Comparison of ENCODE assay signal across 8 cellular contexts in the genomic region with DNA sequence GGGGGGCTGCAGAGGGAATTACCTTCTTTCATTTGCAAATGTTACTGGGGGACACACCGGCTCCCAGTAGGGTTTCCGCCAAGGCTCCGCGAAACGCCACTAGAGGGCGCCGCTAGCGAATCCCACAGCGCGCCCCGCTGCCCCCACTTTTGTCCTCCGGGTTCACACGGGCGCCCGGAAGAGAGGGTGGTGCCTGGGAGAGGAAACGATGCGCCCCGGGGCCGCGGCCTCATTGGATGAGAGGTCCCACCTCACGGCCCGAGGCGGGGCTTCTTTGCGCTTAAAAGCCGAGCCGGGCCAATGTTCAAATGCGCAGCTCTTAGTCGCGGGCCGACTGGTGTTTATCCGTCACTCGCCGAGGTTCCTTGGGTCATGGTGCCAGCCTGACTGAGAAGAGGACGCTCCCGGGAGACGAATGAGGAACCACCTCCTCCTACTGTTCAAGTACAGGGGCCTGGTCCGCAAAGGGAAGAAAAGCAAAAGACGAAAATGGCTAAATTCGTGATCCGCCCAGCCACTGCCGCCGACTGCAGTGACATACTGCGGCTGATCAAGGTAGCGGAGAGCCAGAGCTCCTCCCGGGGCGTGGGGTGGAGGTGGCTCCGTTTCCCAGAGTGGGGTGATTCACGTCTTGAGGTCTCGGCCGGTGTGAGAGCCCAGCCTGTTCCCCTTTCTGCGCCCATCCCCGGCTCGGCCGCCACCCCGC. TPM values are rescaled to one million over a fixed set of nuclear protein-coding genes. Genes with fewer than 3 reads are reported as not detected.
DNase-seq lines count a peak whose midpoint lies in the region; ATAC-seq and TF ChIP-seq lines count a peak whose summit lies in the region.

Gene SAT1, plus strand, starts transcription at position 311 of the 706 bp plus-strand sequence. Its CDS starts 179 bp downstream, at position 490.

- peak; percentile 94 to 95 for TF ChIP-seq POLR2A in tibial nerve (IDR thresholded peaks at IDR 0.05)

- TF ChIP-seq EP300 in tibial nerve (IDR thresholded peaks at IDR 0.05) = peak; percentile 63 to 100

- H3K9me3 ChIP-seq in parathyroid adenoma (ENCODE audit: control insufficient read depth, low read length) (no peaks in the 10 kb centered on the region), tibial nerve (no peaks in the 10 kb centered on the region)

- peak within 1 kb of the TSS; percentile 67 for H3K4me2 ChIP-seq in parathyroid adenoma (ENCODE audit: low read length)

- H3K79me2 ChIP-seq in parathyroid adenoma = no peaks in the 10 kb centered on the region

- TF ChIP-seq CTCF in GM12874 (IDR thresholded peaks at IDR 0.05; ENCODE audit: insufficient read depth, low read depth, low read length) (peak; percentile 63), parathyroid adenoma (IDR thresholded peaks at IDR 0.05) (peak; percentile 85), tibial nerve (IDR thresholded peaks at IDR 0.05) (peak; percentile 61 to 87 (median 77))

- H3K27ac ChIP-seq in parathyroid adenoma (peak within 1 kb of the TSS; percentile 90), tibial nerve (peak within 1 kb of the TSS; percentile 85 to 96 (median 90))

- H3K4me1 ChIP-seq in parathyroid adenoma (no peaks in the 10 kb centered on the region), tibial nerve (peaks cover 0 to 9% (median 0%) of the 10 kb centered on the region in 4 donors)

- intact Hi-C loops in Right ventricle myocardium inferior (cut with DNase I) = loop anchor here (1.0 to 10.0 kb wide), 4 partner anchors 41 to 242 kb away; partner anchors contain the start of genes ACOT9 and KLHL15

- H3K4me3 ChIP-seq in parathyroid adenoma (ENCODE audit: low read depth, low read length) (peak within 1 kb of the TSS; percentile 57), tibial nerve (peak within 1 kb of the TSS; percentile 51 to 72 (median 68))

- ATAC-seq in HG02763 (IDR thresholded peaks at IDR 0.05; ENCODE audit: unreplicated experiment) = peak; percentile 91
- peak; percentile 97 for ATAC-seq in Right ventricle myocardium inferior

- 1 to 34% methylated on average over 27 to 42 of the region's 55 CpGs for WGBS in tibial nerve, 2 donors

- H3K9ac ChIP-seq in parathyroid adenoma = peak within 1 kb of the TSS; percentile 72

- DNase-seq in NCI-H1417 (lab: John Stamatoyannopoulos, UW) (peak; percentile 86 to 98 (median 96)), SW 1271 (lab: John Stamatoyannopoulos, UW) (peak; percentile 48 to 76), Right ventricle myocardium inferior (ENCODE audit: missing footprints) (peak; percentile 98), tibial nerve (ENCODE audit: low spot score in 2 of 2) (peak; percentile 91 to 92)
- DNase-seq in activated naive CD8-positive, alpha-beta T cell treated with anti-CD3 and anti-CD28 coated beads, Interleukin-2, amount 50 U/mL, for 16 hours (ENCODE audit: low read depth, low spot score) = peak; percentile 68

- H3K27me3 ChIP-seq in parathyroid adenoma (ENCODE audit: control insufficient read depth, insufficient read depth, low read length) (no peaks in the 10 kb centered on the region), tibial nerve (no peaks in the 10 kb centered on the region)

- peak within 1 kb of the TSS; percentile 94 for H2AFZ ChIP-seq in parathyroid adenoma

- H3K36me3 ChIP-seq in parathyroid adenoma (ENCODE audit: control insufficient read depth, insufficient read depth, low read length) (no peaks in the 10 kb centered on the region), tibial nerve (peaks cover 0 to 17% (median 0%) of the 10 kb centered on the region in 3 donors)

RNA-seq across cellular contexts. Expression of gene SAT1, which starts in this region (rescaled TPM):
- total RNA-seq in Right ventricle myocardium inferior (130 TPM), tibial nerve (1,000 to 10,000 TPM in 1 of 4 donors, 100 to 1,000 TPM in 3; 557 to 1,009 (median 639) TPM)

Comparison
In these comparisons a context has a peak if more than half of its experiments do, and no peak if none do; other contexts are left out.
1. Peak in every context shown above with its lines: DNase-seq, ATAC-seq, H3K4me3 ChIP-seq and H3K27ac ChIP-seq.